Comparison of ENCODE assay signal across 27 cellular contexts in the genomic region with DNA sequence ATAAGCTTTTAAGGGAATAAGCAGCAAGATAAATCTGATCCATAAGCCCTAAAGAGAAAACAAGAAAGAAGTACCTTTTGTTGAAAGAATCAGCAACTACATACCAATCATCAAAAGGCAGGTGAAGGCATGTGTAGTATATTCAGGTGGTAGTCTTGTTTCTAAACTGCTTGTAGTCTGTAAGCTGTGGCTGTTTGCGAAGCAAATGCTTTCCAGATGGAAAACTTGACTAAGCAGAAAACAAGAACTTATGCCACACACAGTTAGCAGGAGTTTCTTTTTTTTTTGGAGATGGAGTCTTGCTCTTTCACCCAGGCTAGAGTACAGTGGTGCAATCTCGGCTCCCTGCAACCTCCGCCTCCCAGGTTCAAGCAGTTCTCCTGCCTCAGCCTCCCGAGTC. TPM values are rescaled to one million over a fixed set of nuclear protein-coding genes. Genes with fewer than 3 reads are reported as not detected.
"Had no signal": no experiment of that assay in that cellular context is flagged by ENCODE, and none has a peak within 500 bp of the region (broad histone marks: within the 10 kb centered on the region; RNA-seq: fewer than 3 reads in every experiment).

No MANE protein-coding gene starts in this region.

- H3K27ac ChIP-seq: gastrocnemius medialis, pancreas, prostate gland, thoracic aorta, uterus had no signal

- H3K9me3 ChIP-seq: gastrocnemius medialis, pancreas, prostate gland, thoracic aorta, uterus had no signal

- FAIRE-seq: bronchial epithelial cell, kidney, pancreas had no signal

- ATAC-seq: activated CD4-positive, alpha-beta T cell treated with anti-CD3 and anti-CD28 coated beads for 36 hours; activated CD8-positive, alpha-beta memory T cell treated with anti-CD3 and anti-CD28 coated beads, Interleukin-2, amount 10 ng/mL, durations not matched to agents 7 days and 5 days; activated CD8-positive, alpha-beta T cell treated with anti-CD3 and anti-CD28 coated beads, Interleukin-2, amount 10 ng/mL, durations not matched to agents 7 days and 5 days; activated naive CD8-positive, alpha-beta T cell treated with anti-CD3 and anti-CD28 coated beads, Interleukin-2, amount 50 U/mL, for 24 hours; gastrocnemius medialis; pancreas; sciatic nerve; stimulated activated naive CD8-positive, alpha-beta T cell treated with anti-CD3 and anti-CD28 coated beads, Interleukin-15, Interleukin-2, amounts not matched to agents 100 U/mL and 50 U/mL, for 24 hours had no signal

- H3K36me3 ChIP-seq: gastrocnemius medialis, pancreas, prostate gland, uterus had no signal

- H3K4me3 ChIP-seq: gastrocnemius medialis, pancreas, prostate gland, skin epidermis, thoracic aorta, uterus had no signal

- DNase-seq: activated CD4-positive, alpha-beta T cell treated with anti-CD3 and anti-CD28 coated beads for 36 hours; activated CD4-positive, CD25-positive, alpha-beta regulatory T cell; activated CD8-positive, alpha-beta memory T cell treated with anti-CD3 and anti-CD28 coated beads, Interleukin-2, amount 10 ng/mL, durations not matched to agents 7 days and 5 days; activated CD8-positive, alpha-beta T cell treated with anti-CD3 and anti-CD28 coated beads, Interleukin-2, amount 10 ng/mL, durations not matched to agents 7 days and 5 days; activated naive CD8-positive, alpha-beta T cell treated with anti-CD3 and anti-CD28 coated beads, Interleukin-2, amount 50 U/mL, for 24 hours; activated T-cell treated with anti-CD3 and anti-CD28 coated beads, Interleukin-2, amount 50 U/mL, for 48 hours; dermis blood vessel endothelial cell; effector CD4-positive, alpha-beta T cell; gastrocnemius medialis; glutamatergic neuron; kidney; left colon; mammary epithelial cell; naive B cell; pancreas; retina; stimulated activated CD4-positive, alpha-beta T cell treated with anti-CD3 and anti-CD28 coated beads, Interleukin-12 subunit alpha, Interleukin-12 subunit beta, amount 100 ng/mL, for 4 hours; stimulated activated CD4-positive, alpha-beta T cell treated with anti-CD3 and anti-CD28 coated beads, Interleukin-4, amount 100 ng/mL, for 1 hour; stimulated activated naive CD8-positive, alpha-beta T cell treated with anti-CD3 and anti-CD28 coated beads, Interleukin-15, Interleukin-2, amounts not matched to agents 100 U/mL and 50 U/mL, for 24 hours; trophoblast cell; uterus had no signal

- H3K4me1 ChIP-seq: pancreas, prostate gland, uterus had no signal

- H3K27me3 ChIP-seq: gastrocnemius medialis, pancreas, uterus had no signal

RNA-seq across cellular contexts. Expression of a gene that starts 58.0 kb away (rescaled TPM):
- polyA plus RNA-seq: neural cell had no signal
